ENCODE assay signal across 8 cellular contexts in genomic region chr7:32891046-32891799, GRCh38. TPM values are rescaled to one million over a fixed set of nuclear protein-coding genes. Genes with fewer than 3 reads are reported as not detected.
DNase-seq lines count a peak whose midpoint lies in the region; ATAC-seq lines count a peak whose summit lies in the region.

Gene KBTBD2, minus strand, starts transcription at chr7:32891760. Its CDS starts 12,156 bp downstream, at chr7:32879604.

- H3K4me3 ChIP-seq in esophagus (ENCODE audit: low read depth in 1 of 2, low read length in 2 of 2) (peak within 1 kb of the TSS; percentile 70 to 90), muscle layer of colon (ENCODE audit: low read depth in 1 of 2, low read length in 2 of 2) (peak within 1 kb of the TSS; percentile 81 to 86)

- H3K27ac ChIP-seq in esophagus (ENCODE audit: low read depth in 2 of 2, low read length in 1 of 2): peak within 1 kb of the TSS; percentile 96 to 100
- H3K27ac ChIP-seq in muscle layer of colon (ENCODE audit: low read depth, low read length): peak within 1 kb of the TSS; percentile 99

- H3K27me3 ChIP-seq in esophagus (ENCODE audit: control insufficient read depth in 1 of 2, insufficient read depth in 2 of 2, low read length in 2 of 2) (no peaks in the 10 kb centered on the region), muscle layer of colon (ENCODE audit: control insufficient read depth in 1 of 2, insufficient read depth in 2 of 2, low read length in 2 of 2) (no peaks in the 10 kb centered on the region)

- 0 to 1% methylated on average over 40 to 104 of the region's 104 CpGs for WGBS in esophagus, 2 donors

- peak; percentile 65 for ATAC-seq in GM19452 (IDR thresholded peaks at IDR 0.05; ENCODE audit: unreplicated experiment)
- peak; percentile 48 for ATAC-seq in HG03571 (IDR thresholded peaks at IDR 0.05; ENCODE audit: unreplicated experiment)

- peak; percentile 99 for DNase-seq in COLO668 (lab: John Stamatoyannopoulos, UW; ENCODE audit: unreplicated experiment)
- DNase-seq in OCI-M1 (lab: John Stamatoyannopoulos, UW): peak; percentile 90
- DNase-seq in activated T-cell treated with anti-CD3 and anti-CD28 coated beads for 48 hours (ENCODE audit: low read depth): peak; percentile 75
- peak; percentile 63 to 64 for DNase-seq in stimulated activated CD8-positive, alpha-beta memory T cell treated with anti-CD3 and anti-CD28 coated beads, Interleukin-7, amount 100 ng/mL, for 1 hour (ENCODE audit: low read depth in 2 of 2)

- H3K9me3 ChIP-seq in esophagus (ENCODE audit: control insufficient read depth in 2 of 2, insufficient read depth in 1 of 2, low read depth in 1 of 2, low read length in 1 of 2) (no peaks in the 10 kb centered on the region), muscle layer of colon (ENCODE audit: low read length) (no peaks in the 10 kb centered on the region)

- peaks cover 0 to 2% of the 10 kb centered on the region in 2 donors for H3K4me1 ChIP-seq in esophagus (ENCODE audit: control insufficient read depth in 2 of 2, insufficient read depth in 2 of 2, low read length in 1 of 2)
- peaks cover 15% of the 10 kb centered on the region for H3K4me1 ChIP-seq in muscle layer of colon (ENCODE audit: insufficient read depth, low read length)

- no peaks in the 10 kb centered on the region for H3K36me3 ChIP-seq in esophagus (ENCODE audit: control insufficient read depth in 2 of 2, insufficient read depth in 2 of 2, low read length in 1 of 2)
- no peaks in the 10 kb centered on the region for H3K36me3 ChIP-seq in muscle layer of colon (ENCODE audit: insufficient read depth, low read length)

- peak within 1 kb of the TSS; percentile 98 for H3K9ac ChIP-seq in muscle layer of colon (ENCODE audit: low read length)

RNA-seq across cellular contexts. Expression of gene KBTBD2, which starts in this region (rescaled TPM):
- polyA plus RNA-seq in esophagus: 10 to 100 TPM; 12.1 to 12.5 TPM

Comparison
In these comparisons a context has a peak if more than half of its experiments do, and no peak if none do; other contexts are left out.
1. Peak in every context shown above with its lines: DNase-seq, ATAC-seq, H3K4me3 ChIP-seq and H3K27ac ChIP-seq.